8 cellular contexts compared by ENCODE assay signal in the genomic region with DNA sequence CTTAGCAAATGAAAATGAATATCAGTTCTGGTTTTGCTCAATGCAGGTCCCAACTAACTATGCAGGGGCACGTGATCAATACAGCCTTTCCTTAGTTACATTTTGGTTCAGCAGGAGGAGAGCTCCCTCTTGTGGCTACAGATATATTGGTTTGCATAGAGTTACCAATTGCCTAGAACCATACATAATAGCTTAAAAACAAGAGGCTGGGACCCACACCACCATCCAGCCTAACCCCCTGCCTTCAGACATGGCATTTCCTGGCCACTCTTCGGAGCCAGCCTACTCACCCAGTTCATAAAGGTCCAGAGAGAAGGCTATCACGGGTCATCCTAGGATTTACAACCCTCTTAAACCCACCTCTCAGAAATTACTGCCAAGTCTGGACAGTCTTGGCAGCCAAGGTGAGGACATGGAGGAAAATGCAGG. TPM values are rescaled to one million over a fixed set of nuclear protein-coding genes. Genes with fewer than 3 reads are reported as not detected.
DNase-seq lines count a peak whose midpoint lies in the region; ATAC-seq and TF ChIP-seq lines count a peak whose summit lies in the region.

No MANE protein-coding gene starts in this region.

- no peaks in the 10 kb centered on the region for H3K9me3 Mint-ChIP-seq in activated CD8-positive, alpha-beta T cell treated with anti-CD3 and anti-CD28 coated beads for 36 hours
- H3K9me3 Mint-ChIP-seq in naive thymus-derived CD4-positive, alpha-beta T cell = no peaks in the 10 kb centered on the region

- no peak for TF ChIP-seq POLR2A in esophagus muscularis mucosa (IDR thresholded peaks at IDR 0.05; ENCODE audit: low read depth)

- no peak overlapping the region for H3K4me3 ChIP-seq in esophagus muscularis mucosa
- H3K4me3 ChIP-seq in naive thymus-derived CD4-positive, alpha-beta T cell (ENCODE audit: low read length) = no peak overlapping the region

- peak; percentile 97 for ATAC-seq in GM21576 (IDR thresholded peaks at IDR 0.05; ENCODE audit: unreplicated experiment)
- peak; percentile 96 for ATAC-seq in activated CD8-positive, alpha-beta T cell treated with anti-CD3 and anti-CD28 coated beads for 36 hours
- peak; percentile 99 for ATAC-seq in naive thymus-derived CD4-positive, alpha-beta T cell

- no peaks in the 10 kb centered on the region for H3K9me3 ChIP-seq in esophagus muscularis mucosa
- no peaks in the 10 kb centered on the region for H3K9me3 ChIP-seq in naive thymus-derived CD4-positive, alpha-beta T cell (ENCODE audit: control insufficient read depth in 2 of 3, low read length in 3 of 3)

- H3K36me3 ChIP-seq in esophagus muscularis mucosa = peaks cover 30 to 96% (median 83%) of the 10 kb centered on the region in 4 donors
- H3K36me3 ChIP-seq in naive thymus-derived CD4-positive, alpha-beta T cell (ENCODE audit: control insufficient read depth in 2 of 3, insufficient read depth in 3 of 3, low read length in 3 of 3) = peaks cover 18 to 76% (median 28%) of the 10 kb centered on the region in 3 experiments

- no peak overlapping the region for H3K4me3 Mint-ChIP-seq in activated CD8-positive, alpha-beta T cell treated with anti-CD3 and anti-CD28 coated beads for 36 hours
- no peak overlapping the region for H3K4me3 Mint-ChIP-seq in naive thymus-derived CD4-positive, alpha-beta T cell

- no peak overlapping the region for H3K27ac ChIP-seq in esophagus muscularis mucosa (replicated peaks in 1 of 4)
- H3K27ac ChIP-seq in naive thymus-derived CD4-positive, alpha-beta T cell (ENCODE audit: low read depth, low read length) = no peak overlapping the region

- 14% methylated on average over 3 of the region's 3 CpGs for WGBS in esophagus muscularis mucosa

- peak; percentile 41 for DNase-seq in GM04503 (ENCODE audit: low read depth)
- peak; percentile 89 for DNase-seq in HT-29 (ENCODE audit: low spot score)
- peak; percentile 50 for DNase-seq in NCI-H82 treated with DMSO at 0.1 percent for 48 hours (lab: John Stamatoyannopoulos, UW; ENCODE audit: unreplicated experiment)
- peak; percentile 67 for DNase-seq in activated CD8-positive, alpha-beta T cell treated with anti-CD3 and anti-CD28 coated beads for 36 hours
- no peak for DNase-seq in esophagus muscularis mucosa (ENCODE audit: extremely low spot score)
- peak in 8 of 9 donors; percentile 26 to 77 (median 68) for DNase-seq in naive thymus-derived CD4-positive, alpha-beta T cell
- DNase-seq in NCI-H187 treated with DMSO at 0.1 percent for 48 hours (lab: John Stamatoyannopoulos, UW) = no peak

- peaks cover 11% of the 10 kb centered on the region for H3K4me1 Mint-ChIP-seq in activated CD8-positive, alpha-beta T cell treated with anti-CD3 and anti-CD28 coated beads for 36 hours (ENCODE audit: low read depth)
- H3K4me1 Mint-ChIP-seq in naive thymus-derived CD4-positive, alpha-beta T cell = peaks cover 11 to 35% (median 27%) of the 10 kb centered on the region in 7 donors

- TF ChIP-seq CTCF in activated CD8-positive, alpha-beta T cell treated with anti-CD3 and anti-CD28 coated beads for 36 hours (IDR thresholded peaks at IDR 0.05) = peak; percentile 86
- TF ChIP-seq CTCF in esophagus muscularis mucosa (IDR thresholded peaks at IDR 0.05) = peak; percentile 71 to 82 (median 72)

- intact Hi-C loops in activated CD8-positive, alpha-beta T cell treated with anti-CD3 and anti-CD28 coated beads for 36 hours (cut with micrococcal nuclease) = loop anchor here (5.0 kb wide), 1 partner anchor 191 kb away; a partner anchor contains a TSS
- intact Hi-C loops in esophagus muscularis mucosa (cut with DNase I) = loop anchor here (10.0 kb wide), 1 partner anchor 169 kb away; no protein-coding TSS in a partner anchor
- intact Hi-C loops in naive thymus-derived CD4-positive, alpha-beta T cell (cut with micrococcal nuclease) = loop anchor here (1.0 to 2.0 kb wide), 7 partner anchors 10 to 533 kb away; a partner anchor contains a TSS

- H3K36me3 Mint-ChIP-seq in activated CD8-positive, alpha-beta T cell treated with anti-CD3 and anti-CD28 coated beads for 36 hours (ENCODE audit: low read depth) = peaks cover 48% of the 10 kb centered on the region
- peaks cover 15 to 57% (median 43%) of the 10 kb centered on the region in 5 donors for H3K36me3 Mint-ChIP-seq in naive thymus-derived CD4-positive, alpha-beta T cell

- CTCF ChIA-PET in activated CD8-positive, alpha-beta T cell treated with anti-CD3 and anti-CD28 coated beads for 36 hours (lab: Charles Lee) = interaction anchor here (0.6 to 4.8 kb wide), 54 partner anchors 8 to 535 kb away, joined by 3 to 66 read pairs (median 5); a partner anchor contains a TSS
- CTCF ChIA-PET in naive thymus-derived CD4-positive, alpha-beta T cell (lab: Charles Lee) = interaction anchor here (1.0 to 3.8 kb wide), 15 partner anchors 8 to 189 kb away, joined by 3 to 21 read pairs (median 5); a partner anchor contains a TSS

- H3K27ac Mint-ChIP-seq in activated CD8-positive, alpha-beta T cell treated with anti-CD3 and anti-CD28 coated beads for 36 hours = no peak overlapping the region
- H3K27ac Mint-ChIP-seq in naive thymus-derived CD4-positive, alpha-beta T cell = peak overlapping the region in 7 of 9 donors; percentile 9 to 84 (median 59)

- no peaks in the 10 kb centered on the region for H3K27me3 Mint-ChIP-seq in activated CD8-positive, alpha-beta T cell treated with anti-CD3 and anti-CD28 coated beads for 36 hours
- no peaks in the 10 kb centered on the region for H3K27me3 Mint-ChIP-seq in naive thymus-derived CD4-positive, alpha-beta T cell

- H3K4me1 ChIP-seq in esophagus muscularis mucosa = peaks cover 3 to 15% (median 10%) of the 10 kb centered on the region in 4 donors
- peaks cover 0 to 8% of the 10 kb centered on the region in 2 donors for H3K4me1 ChIP-seq in naive thymus-derived CD4-positive, alpha-beta T cell (ENCODE audit: control insufficient read depth in 2 of 2, insufficient read depth in 2 of 2, low read length in 2 of 2)

- POLR2A ChIA-PET in activated CD8-positive, alpha-beta T cell treated with anti-CD3 and anti-CD28 coated beads for 36 hours (lab: Charles Lee) = interaction anchor here (1.2 to 1.5 kb wide), 2 partner anchors 13 to 33 kb away, joined by 3 to 4 read pairs; no protein-coding TSS in a partner anchor
- POLR2A ChIA-PET in naive thymus-derived CD4-positive, alpha-beta T cell (lab: Charles Lee) = interaction anchor here (0.6 to 1.7 kb wide), 5 partner anchors 9 to 189 kb away, joined by 3 to 9 read pairs (median 4); a partner anchor contains a TSS

- TF ChIP-seq EP300 in esophagus muscularis mucosa (IDR thresholded peaks at IDR 0.05) = no peak

- no peaks in the 10 kb centered on the region for H3K27me3 ChIP-seq in esophagus muscularis mucosa
- H3K27me3 ChIP-seq in naive thymus-derived CD4-positive, alpha-beta T cell (ENCODE audit: control insufficient read depth in 2 of 2, insufficient read depth in 2 of 2, low read length in 2 of 2) = no peaks in the 10 kb centered on the region

RNA-seq across cellular contexts. Expression of a gene that starts 10.5 kb away (rescaled TPM):
- 6.5 and 9.2 TPM in 2 replicates for total RNA-seq in HT-29 (2014; rRNA removed; shearing (Covaris generic))
- total RNA-seq in activated CD8-positive, alpha-beta T cell treated with anti-CD3 and anti-CD28 coated beads for 36 hours = 10 to 100 TPM; 24.5 to 25.4 TPM
- total RNA-seq in esophagus muscularis mucosa = 10 to 100 TPM; 14.4 to 17.0 (median 16.0) TPM
- total RNA-seq in naive thymus-derived CD4-positive, alpha-beta T cell = 10 to 100 TPM; 34.8 to 73.9 (median 51.5) TPM
- 1 to 10 TPM; 5.9 to 8.0 TPM for polyA plus RNA-seq in naive thymus-derived CD4-positive, alpha-beta T cell

Comparison
In these comparisons a context has a peak if more than half of its experiments do, and no peak if none do; other contexts are left out.
1. DNase-seq: peak in GM04503 (single experiment), HT-29 (single experiment), NCI-H82 treated with DMSO at 0.1 percent for 48 hours (single experiment), activated CD8-positive, alpha-beta T cell treated with anti-CD3 and anti-CD28 coated beads for 36 hours (single experiment) and naive thymus-derived CD4-positive, alpha-beta T cell (8 of 9); none in esophagus muscularis mucosa (single experiment) and NCI-H187 treated with DMSO at 0.1 percent for 48 hours (single experiment).
2. Peak in every context shown above with its lines, with median percentiles within 50 percentile points of each other: ATAC-seq.